ENCODE assay signal across 8 cellular contexts in genomic region chr15:75367406-75367912, GRCh38. TPM values are rescaled to one million over a fixed set of nuclear protein-coding genes. Genes with fewer than 3 reads are reported as not detected.
A peak's percentile ranks its signal among the peaks of the same experiment; 100 is the strongest.
DNase-seq lines count a peak whose midpoint lies in the region; ATAC-seq and TF ChIP-seq lines count a peak whose summit lies in the region.

No MANE protein-coding gene starts in this region.

- no peaks in the 10 kb centered on the region for H3K9me3 ChIP-seq in upper lobe of left lung

- in situ Hi-C loops in brain microvascular endothelial cell (cut with HindIII; ENCODE audit: low pct_ligation_motif_present, low sequenced_read_pairs): no loop called here

- peak; percentile 0 for ATAC-seq in Right ventricle myocardium inferior
- ATAC-seq in left ventricle myocardium superior: no peak
- ATAC-seq in upper lobe of left lung (ENCODE audit: low FRiP score in 2 of 2): no peak

- DNase-seq in Right ventricle myocardium inferior (ENCODE audit: missing footprints) (no peak), left ventricle myocardium superior (no peak), brain microvascular endothelial cell (no peak), mesenteric fat pad (ENCODE audit: low spot score) (peak; percentile 84), upper lobe of left lung (no peak), activated gamma-delta T cell treated with Interleukin-2 at 50 U/mL for 16 hours (no peak), GM10248 (ENCODE audit: extremely low spot score) (no peak), cerebellum (ENCODE audit: low spot score) (no peak)

- peaks cover 13 to 25% (median 18%) of the 10 kb centered on the region in 4 donors for H3K4me1 ChIP-seq in upper lobe of left lung

- H3K4me3 ChIP-seq in brain microvascular endothelial cell (ENCODE audit: low read depth, low read length): peak overlapping the region; percentile 82
- peak overlapping the region; percentile 70 to 96 (median 84) for H3K4me3 ChIP-seq in upper lobe of left lung

- WGBS in upper lobe of left lung, 2 donors: 39 to 50% methylated on average over 6 to 7 of the region's 7 CpGs

- intact Hi-C loops in Right ventricle myocardium inferior (cut with DNase I) (loop anchor here (1.0 to 5.0 kb wide), 2 partner anchors 260 to 435 kb away; partner anchors contain the start of gene SNUPN), left ventricle myocardium superior (cut with micrococcal nuclease) (no loop called here)

- no peak overlapping the region for H3K27ac ChIP-seq in brain microvascular endothelial cell
- H3K27ac ChIP-seq in upper lobe of left lung: peak overlapping the region; percentile 96 to 100 (median 98)

- CTCF ChIA-PET in GM10248 (lab: Yijun Ruan, JAX): interaction anchor here (0.7 to 4.5 kb wide), 42 partner anchors 8 to 435 kb away, joined by 3 to 47 read pairs (median 5); partner anchors contain the start of genes IMP3, NEIL1, SIN3A and SNX33

- no peaks in the 10 kb centered on the region for H3K27me3 ChIP-seq in brain microvascular endothelial cell (replicated peaks)
- H3K27me3 ChIP-seq in upper lobe of left lung: no peaks in the 10 kb centered on the region

- H3K36me3 ChIP-seq in brain microvascular endothelial cell (replicated peaks): peaks cover 21% of the 10 kb centered on the region
- peaks cover 4 to 70% (median 53%) of the 10 kb centered on the region in 4 donors for H3K36me3 ChIP-seq in upper lobe of left lung

- no peak for TF ChIP-seq CTCF in brain microvascular endothelial cell (IDR thresholded peaks at IDR 0.05; ENCODE audit: low read depth, low read length, missing control alignments)
- TF ChIP-seq CTCF in upper lobe of left lung (IDR thresholded peaks at IDR 0.05): no peak
- TF ChIP-seq CTCF in GM10248 (IDR thresholded peaks at IDR 0.05; ENCODE audit: control extremely low read depth, extremely low read depth, low read depth, missing control alignments): no peak

- TF ChIP-seq EP300 in upper lobe of left lung (IDR thresholded peaks at IDR 0.05): no peak

- no peak for TF ChIP-seq POLR2A in upper lobe of left lung (IDR thresholded peaks at IDR 0.05)

- POLR2A ChIA-PET in GM10248 (lab: Yijun Ruan, JAX): interaction anchor here (0.7 to 2.8 kb wide), 12 partner anchors 14 to 280 kb away, joined by 3 to 23 read pairs (median 4); partner anchors contain the start of genes IMP3, PTPN9, SIN3A and SNX33

RNA-seq across cellular contexts. Expression of gene MAN2C1, which starts 0.9 kb away (rescaled TPM):
- 89.2 TPM for total RNA-seq in Right ventricle myocardium inferior
- 96.9 TPM for total RNA-seq in left ventricle myocardium superior
- total RNA-seq in mesenteric fat pad: 208 TPM
- 1,000 to 10,000 TPM in 1 of 6 donors, 100 to 1,000 TPM in 5; 147 to 1,046 (median 251) TPM for total RNA-seq in upper lobe of left lung
- 97.6 TPM for total RNA-seq in cerebellum

RNA-seq across cellular contexts. Expression of gene NEIL1, which starts 20.6 kb away (rescaled TPM):
- total RNA-seq in Right ventricle myocardium inferior (8.7 TPM), left ventricle myocardium superior (13.5 TPM), mesenteric fat pad (17.9 TPM), upper lobe of left lung (100 to 1,000 TPM in 1 of 6 donors, 10 to 100 TPM in 5; 41.8 to 272 (median 52.2) TPM), cerebellum (14.2 TPM)

RNA-seq across cellular contexts. Expression of gene COMMD4, which starts 31.6 kb away (rescaled TPM):
- 42.1 TPM for total RNA-seq in Right ventricle myocardium inferior
- 42.3 TPM for total RNA-seq in left ventricle myocardium superior
- 41.5 TPM for total RNA-seq in mesenteric fat pad
- total RNA-seq in upper lobe of left lung: 100 to 1,000 TPM in 1 of 6 donors, 10 to 100 TPM in 5; 28.7 to 104 (median 76.0) TPM
- 11.7 TPM for total RNA-seq in cerebellum
